ENCODE assay signal across 29 cellular contexts in genomic region chr2:239621611-239622010, GRCh38.
A peak's percentile ranks its signal among the peaks of the same experiment; 100 is the strongest.
DNase-seq lines count a peak whose midpoint lies in the region; ATAC-seq and FAIRE-seq lines count a peak whose summit lies in the region.
"Had no signal": no experiment of that assay in that cellular context is flagged by ENCODE, and none has a peak within 500 bp of the region (broad histone marks: within the 10 kb centered on the region; RNA-seq: fewer than 3 reads in every experiment).

No MANE protein-coding gene starts in this region.

- FAIRE-seq in small intestine (lab: Jason Lieb, UNC), result no peak
- FAIRE-seq: GM18507, HTR-8/SVneo had no signal

- DNase-seq in activated CD4-positive, alpha-beta T cell treated with anti-CD3 and anti-CD28 coated beads, Interleukin-2, amount 10 ng/mL, durations not matched to agents 7 days and 5 days, result no peak
- DNase-seq in activated CD4-positive, alpha-beta T cell treated with anti-CD3 and anti-CD28 coated beads, Interleukin-2, amount 50 U/mL, for 48 hours, result no peak
- peak; percentile 25 for DNase-seq in activated CD8-positive, alpha-beta memory T cell treated with anti-CD3 and anti-CD28 coated beads, Interleukin-2, amount 10 ng/mL, durations not matched to agents 7 days and 5 days
- DNase-seq in neuronal stem cell (ENCODE audit: low spot score), result no peak
- peak; percentile 22 for DNase-seq in ureter (ENCODE audit: low spot score)
- DNase-seq in NCI-H526 (lab: John Stamatoyannopoulos, UW), result no peak
- no peak for DNase-seq in small intestine
- DNase-seq in HuH-7.5 (ENCODE audit: low spot score), result no peak
- DNase-seq: CD8-positive, alpha-beta memory T cell; DMS79 treated with DMSO at 0.1 percent for 48 hours; HFFc6; KBM-7; MG63; NCI-H1105 treated with DMSO at 0.1 percent for 48 hours; NCI-H146; NCI-H2029; NCI-H446; NCI-H524 treated with DMSO at 0.1 percent for 48 hours; NCI-H82; NK-92 treated with Interleukin-12 subunit alpha and Interleukin-12 subunit beta, amount 100 ng/mL, for 24 hours; PC-3; SJCRH30 had no signal

- H2BK15ac ChIP-seq in neuronal stem cell (ENCODE audit: low read length), result no peak overlapping the region

- H3K4me3 Mint-ChIP-seq in activated CD4-positive, alpha-beta T cell treated with anti-CD3 and anti-CD28 coated beads, Interleukin-2, amount 10 ng/mL, durations not matched to agents 7 days and 5 days, result no peak overlapping the region
- H3K4me3 Mint-ChIP-seq in activated CD8-positive, alpha-beta memory T cell treated with anti-CD3 and anti-CD28 coated beads, Interleukin-2, amount 10 ng/mL, durations not matched to agents 7 days and 5 days, result no peak overlapping the region
- H3K4me3 Mint-ChIP-seq: B cell; CD8-positive, alpha-beta memory T cell; GM23338; HFFc6 had no signal

- H2BK12ac ChIP-seq in neuronal stem cell (ENCODE audit: low read length), result peak overlapping the region; percentile 30

- H3K23ac ChIP-seq in neuronal stem cell (ENCODE audit: low read depth, low read length, poor library complexity), result no peak overlapping the region

- no peak overlapping the region for H3K9ac ChIP-seq in neuronal stem cell (ENCODE audit: low read depth, low read length, poor library complexity)

- peaks cover 3% of the 10 kb centered on the region for H3K9me3 Mint-ChIP-seq in activated CD4-positive, alpha-beta T cell treated with anti-CD3 and anti-CD28 coated beads, Interleukin-2, amount 10 ng/mL, durations not matched to agents 7 days and 5 days
- H3K9me3 Mint-ChIP-seq in activated CD8-positive, alpha-beta memory T cell treated with anti-CD3 and anti-CD28 coated beads, Interleukin-2, amount 10 ng/mL, durations not matched to agents 7 days and 5 days (ENCODE audit: low read depth), result peaks cover 2% of the 10 kb centered on the region

- peak overlapping the region; percentile 19 for H3K27ac Mint-ChIP-seq in activated CD4-positive, alpha-beta T cell treated with anti-CD3 and anti-CD28 coated beads, Interleukin-2, amount 10 ng/mL, durations not matched to agents 7 days and 5 days
- no peak overlapping the region for H3K27ac Mint-ChIP-seq in activated CD8-positive, alpha-beta memory T cell treated with anti-CD3 and anti-CD28 coated beads, Interleukin-2, amount 10 ng/mL, durations not matched to agents 7 days and 5 days
- H3K27ac Mint-ChIP-seq: B cell, GM23338, HFFc6 had no signal

- no peaks in the 10 kb centered on the region for H3K36me3 Mint-ChIP-seq in activated CD4-positive, alpha-beta T cell treated with anti-CD3 and anti-CD28 coated beads, Interleukin-2, amount 10 ng/mL, durations not matched to agents 7 days and 5 days (ENCODE audit: low read depth)
- peaks cover 2% of the 10 kb centered on the region for H3K36me3 Mint-ChIP-seq in activated CD8-positive, alpha-beta memory T cell treated with anti-CD3 and anti-CD28 coated beads, Interleukin-2, amount 10 ng/mL, durations not matched to agents 7 days and 5 days

- H2AK5ac ChIP-seq in neuronal stem cell (ENCODE audit: low read depth, low read length), result no peak overlapping the region

- no peak overlapping the region for H3K4me2 ChIP-seq in neuronal stem cell (ENCODE audit: insufficient read depth, low read length, poor library complexity, severe bottlenecking)
- H3K4me2 ChIP-seq: GM23338 had no signal

- no peaks in the 10 kb centered on the region for H3K36me3 ChIP-seq in neuronal stem cell (replicated peaks in 1 of 2; ENCODE audit: control insufficient read depth in 2 of 2, insufficient read depth in 2 of 2, low read length in 2 of 2)
- no peaks in the 10 kb centered on the region for H3K36me3 ChIP-seq in small intestine (ENCODE audit: control insufficient read depth in 2 of 2, insufficient read depth in 2 of 2, low read length in 2 of 2)
- H3K36me3 ChIP-seq: HAP-1, MG63, SJCRH30 had no signal

- no peak for ATAC-seq in activated CD8-positive, alpha-beta memory T cell treated with anti-CD3 and anti-CD28 coated beads, Interleukin-2, amount 10 ng/mL, durations not matched to agents 7 days and 5 days
- ATAC-seq: GM23338, PC-3 had no signal

- H3K4me1 ChIP-seq in neuronal stem cell (ENCODE audit: control insufficient read depth in 2 of 2, insufficient read depth in 1 of 2, low read depth in 1 of 2, low read length in 2 of 2), result no peaks in the 10 kb centered on the region
- H3K4me1 ChIP-seq in small intestine (ENCODE audit: control insufficient read depth in 2 of 2, insufficient read depth in 1 of 2, low read depth in 1 of 2, low read length in 1 of 2), result no peaks in the 10 kb centered on the region
- H3K4me1 ChIP-seq: HAP-1, SJCRH30 had no signal

- H3K4ac ChIP-seq in neuronal stem cell (ENCODE audit: low read length), result no peak overlapping the region

- peaks cover 0 to 5% (median 0%) of the 10 kb centered on the region in 3 experiments for H3K27me3 ChIP-seq in neuronal stem cell (ENCODE audit: control insufficient read depth in 3 of 3, insufficient read depth in 3 of 3, low read depth in 1 of 3, low read length in 3 of 3)
- no peaks in the 10 kb centered on the region for H3K27me3 ChIP-seq in small intestine (ENCODE audit: control insufficient read depth in 2 of 2, insufficient read depth in 2 of 2, low read length in 2 of 2)
- H3K27me3 ChIP-seq: MG63 had no signal

- no peak overlapping the region for H2BK5ac ChIP-seq in neuronal stem cell (ENCODE audit: low read length)

- H3K9me3 ChIP-seq in neuronal stem cell (replicated peaks in 1 of 2; ENCODE audit: control insufficient read depth in 2 of 2, insufficient read depth in 1 of 2, low read depth in 1 of 2, low read length in 2 of 2) (no peaks in the 10 kb centered on the region), small intestine (ENCODE audit: control insufficient read depth, low read depth) (no peaks in the 10 kb centered on the region)
- H3K9me3 ChIP-seq: HAP-1, SJCRH30 had no signal

- no peak overlapping the region for H4K91ac ChIP-seq in neuronal stem cell (ENCODE audit: low read depth, low read length, poor library complexity)

- peaks cover 28% of the 10 kb centered on the region for H3K4me1 Mint-ChIP-seq in activated CD4-positive, alpha-beta T cell treated with anti-CD3 and anti-CD28 coated beads, Interleukin-2, amount 10 ng/mL, durations not matched to agents 7 days and 5 days
- H3K4me1 Mint-ChIP-seq in activated CD8-positive, alpha-beta memory T cell treated with anti-CD3 and anti-CD28 coated beads, Interleukin-2, amount 10 ng/mL, durations not matched to agents 7 days and 5 days, result peaks cover 35% of the 10 kb centered on the region
- H3K4me1 Mint-ChIP-seq: B cell had no signal

- CTCF ChIA-PET in activated CD4-positive, alpha-beta T cell treated with anti-CD3 and anti-CD28 coated beads, Interleukin-2, amount 10 ng/mL, durations not matched to agents 7 days and 5 days (lab: Charles Lee), result interaction anchor here (0.6 kb wide), 1 partner anchor 9 kb away, joined by 6 read pairs; no protein-coding TSS in a partner anchor
- CTCF ChIA-PET in activated CD8-positive, alpha-beta memory T cell treated with anti-CD3 and anti-CD28 coated beads, Interleukin-2, amount 10 ng/mL, durations not matched to agents 7 days and 5 days (lab: Charles Lee), result no interaction called here

- H3K14ac ChIP-seq in neuronal stem cell (ENCODE audit: low read length), result peak overlapping the region; percentile 42

- POLR2A ChIA-PET in activated CD4-positive, alpha-beta T cell treated with anti-CD3 and anti-CD28 coated beads, Interleukin-2, amount 10 ng/mL, durations not matched to agents 7 days and 5 days (lab: Charles Lee), result no interaction called here

- peaks cover 5% of the 10 kb centered on the region for H3K27me3 Mint-ChIP-seq in activated CD4-positive, alpha-beta T cell treated with anti-CD3 and anti-CD28 coated beads, Interleukin-2, amount 10 ng/mL, durations not matched to agents 7 days and 5 days
- H3K27me3 Mint-ChIP-seq in activated CD8-positive, alpha-beta memory T cell treated with anti-CD3 and anti-CD28 coated beads, Interleukin-2, amount 10 ng/mL, durations not matched to agents 7 days and 5 days, result peaks cover 10% of the 10 kb centered on the region

- H3K79me1 ChIP-seq in neuronal stem cell (ENCODE audit: low read depth, low read length), result no peaks in the 10 kb centered on the region

- no peak overlapping the region for H3K4me3 ChIP-seq in neuronal stem cell (ENCODE audit: low read length in 2 of 2)
- H3K4me3 ChIP-seq in small intestine (ENCODE audit: low read depth in 1 of 2, low read length in 2 of 2), result no peak overlapping the region
- H3K4me3 ChIP-seq: GM23338, HAP-1, MG63, SJCRH30 had no signal

- H2AFZ ChIP-seq in neuronal stem cell (ENCODE audit: low read length), result no peak overlapping the region
- H2AFZ ChIP-seq: GM23338 had no signal

- no peak overlapping the region for H3K27ac ChIP-seq in neuronal stem cell (replicated peaks; ENCODE audit: low read length)
- H3K27ac ChIP-seq in small intestine (ENCODE audit: low read depth in 1 of 2, low read length in 1 of 2), result no peak overlapping the region
- H3K27ac ChIP-seq: 22Rv1, C4-2B, SJCRH30 had no signal

- WGBS in neuronal stem cell (ENCODE audit: extremely low coverage in 2 of 2, insufficient read length in 2 of 2, insufficient replicate concordance in 1 of 2), 2 donors, result no CpG with 5 or more reads among the region's 8 CpGs
- WGBS in small intestine, 3 donors, result 88 to 95% (median 92%) methylated on average over 8 of the region's 8 CpGs

- H2BK120ac ChIP-seq in neuronal stem cell (ENCODE audit: low read depth, low read length), result no peak overlapping the region

- no peak overlapping the region for H4K8ac ChIP-seq in neuronal stem cell (ENCODE audit: low read depth, low read length)

- H3K18ac ChIP-seq in neuronal stem cell (ENCODE audit: low read length), result no peak overlapping the region

Comparison
In these comparisons a context has a peak if more than half of its experiments do, and no peak if none do; other contexts are left out.
1. DNase-seq: peak in activated CD8-positive, alpha-beta memory T cell treated with anti-CD3 and anti-CD28 coated beads, Interleukin-2, amount 10 ng/mL, durations not matched to agents 7 days and 5 days (single experiment) and ureter (single experiment); none in activated CD4-positive, alpha-beta T cell treated with anti-CD3 and anti-CD28 coated beads, Interleukin-2, amount 10 ng/mL, durations not matched to agents 7 days and 5 days (single experiment), activated CD4-positive, alpha-beta T cell treated with anti-CD3 and anti-CD28 coated beads, Interleukin-2, amount 50 U/mL, for 48 hours (0 of 2), neuronal stem cell (single experiment), NCI-H526 (0 of 2), small intestine (single experiment) and HuH-7.5 (single experiment).